In genomic region chr1:9235123-9235513, GRCh38 we compare ENCODE assay signal across 1 cellular context.
A peak's percentile ranks its signal among the peaks of the same experiment; 100 is the strongest.
TF ChIP-seq lines count a peak whose summit lies in the region.

No MANE protein-coding gene starts in this region.

TF ChIP-seq in HEK293, 187 proteins besides CTCF, POLR2A, EP300 and RAD21 (continued from another document):
- TF ChIP-seq HIC1 (tag by site-specific recombination; IDR thresholded peaks at IDR 0.05) (no peak), ZNF560 (tag by site-specific recombination; IDR thresholded peaks at IDR 0.05; ENCODE audit: borderline replicate concordance) (no peak), PRDM2 (tag by site-specific recombination; IDR thresholded peaks at IDR 0.05; ENCODE audit: borderline replicate concordance) (no peak), ZNF449 (tag by site-specific recombination; IDR thresholded peaks at IDR 0.05) (no peak), KLF8 (tag by site-specific recombination; IDR thresholded peaks at IDR 0.05) (no peak), GLI4 (tag by site-specific recombination; IDR thresholded peaks at IDR 0.05) (no peak), ZEB2 (tag by site-specific recombination; IDR thresholded peaks at IDR 0.05) (no peak), ZNF132 (tag by site-specific recombination; IDR thresholded peaks at IDR 0.05; ENCODE audit: borderline replicate concordance) (no peak), ZBTB17 (tag by site-specific recombination; IDR thresholded peaks at IDR 0.05) (peak; percentile 44; the same call in 1 of the 2 replicates), PRDM6 (tag by site-specific recombination; IDR thresholded peaks at IDR 0.05) (no peak), ZFP41 (tag by site-specific recombination; IDR thresholded peaks at IDR 0.05; ENCODE audit: borderline replicate concordance) (no peak), ZNF571 (tag by site-specific recombination; IDR thresholded peaks at IDR 0.05) (no peak), TCF7L2 (IDR thresholded peaks at IDR 0.05; ENCODE audit: borderline replicate concordance, low read depth, low read length) (no peak), ZNF280D (tag by site-specific recombination; IDR thresholded peaks at IDR 0.05) (no peak), ZNF26 (tag by site-specific recombination; IDR thresholded peaks at IDR 0.05) (no peak), ZBTB49 (tag by site-specific recombination; IDR thresholded peaks at IDR 0.05; ENCODE audit: low read depth) (no peak), BCL11B (tag by site-specific recombination; IDR thresholded peaks at IDR 0.05; ENCODE audit: low read depth) (no peak), ZNF704 (tag by site-specific recombination; IDR thresholded peaks at IDR 0.05) (no peak), SALL2 (tag by site-specific recombination; IDR thresholded peaks at IDR 0.05; ENCODE audit: borderline replicate concordance) (no peak), ZBTB20 (tag by site-specific recombination; IDR thresholded peaks at IDR 0.05) (peak; percentile 57; the same call in 1 of the 2 replicates), GFI1B (tag by site-specific recombination; IDR thresholded peaks at IDR 0.05) (0 out of 2 replicates have a peak, but pooled peaks have one; percentile 27)
